In the genomic region with DNA sequence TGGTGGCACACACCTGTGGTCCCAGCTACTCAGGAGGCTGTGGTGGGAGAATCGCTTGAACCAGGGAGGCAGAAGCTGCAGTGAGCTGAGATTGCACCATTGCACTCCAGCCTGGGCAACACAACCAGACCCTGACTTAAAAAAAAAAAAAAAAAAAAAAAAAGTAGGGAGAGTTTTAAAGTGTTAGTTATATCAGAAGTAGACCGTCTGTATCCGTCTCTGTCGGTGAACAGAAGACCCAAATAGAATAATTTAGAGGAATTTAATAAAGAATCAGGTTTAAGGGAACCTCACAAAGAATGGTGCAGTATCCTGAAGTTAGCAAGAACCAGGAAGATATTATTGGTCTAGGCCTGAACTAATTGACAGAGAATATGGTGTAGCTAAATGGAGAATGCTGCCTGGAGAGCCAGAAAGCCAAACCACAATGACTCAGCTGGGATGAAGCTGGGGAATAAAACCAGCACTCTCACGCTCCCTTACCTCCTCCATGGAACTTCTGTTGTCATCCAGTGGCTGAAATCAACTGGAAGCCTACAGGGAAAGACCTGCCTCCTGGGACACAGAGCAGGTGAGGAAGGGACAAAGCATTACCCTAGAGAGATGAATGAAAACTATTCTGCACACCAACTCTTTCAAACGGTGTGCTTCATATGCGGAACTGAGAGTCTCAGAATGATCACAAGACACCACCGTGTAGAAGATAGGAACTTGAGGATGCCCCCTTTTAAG, we compare ENCODE assay signal across 9 cellular contexts. TPM values are rescaled to one million over a fixed set of nuclear protein-coding genes. Genes with fewer than 3 reads are reported as not detected.
DNase-seq lines count a peak whose midpoint lies in the region; ATAC-seq and TF ChIP-seq lines count a peak whose summit lies in the region.
"Had no signal": no experiment of that assay in that cellular context is flagged by ENCODE, and none has a peak within 500 bp of the region (broad histone marks: within the 10 kb centered on the region; RNA-seq: fewer than 3 reads in every experiment).

No MANE protein-coding gene starts in this region.

- peak overlapping the region in 1 of 8 donors; percentile 36 for H3K27ac Mint-ChIP-seq in CD8-positive, alpha-beta memory T cell

- in situ Hi-C loops in mammary epithelial cell (cut with MboI; ENCODE audit: low sequenced_read_pairs in 2 of 2): loop anchor here in 1 of 2 donors (10.0 kb wide), 1 partner anchor 320 kb away; no protein-coding TSS in a partner anchor

- H3K4me2 ChIP-seq in mammary epithelial cell (ENCODE audit: insufficient read depth, low read depth, low read length): no peak overlapping the region

- CTCF ChIA-PET in mammary epithelial cell (lab: Charles Lee; ENCODE audit: low non-redundant PET): no interaction called here
- CTCF ChIA-PET in CD8-positive, alpha-beta memory T cell (lab: Charles Lee): no interaction called here

- no peak overlapping the region for H3K4me3 Mint-ChIP-seq in CD8-positive, alpha-beta memory T cell

- no peaks in the 10 kb centered on the region for H3K9me3 ChIP-seq in mammary epithelial cell (replicated peaks; ENCODE audit: insufficient read depth, low read length)
- no peaks in the 10 kb centered on the region for H3K9me3 ChIP-seq in CD8-positive, alpha-beta memory T cell (ENCODE audit: low read length)
- H3K9me3 ChIP-seq: thoracic aorta had no signal

- no peaks in the 10 kb centered on the region for H4K20me1 ChIP-seq in mammary epithelial cell (ENCODE audit: insufficient read depth, low read length)

- 76% methylated on average over 7 of the region's 8 CpGs for WGBS in mammary epithelial cell (ENCODE audit: low coverage, missing lambda C conversion rate)

- H3K36me3 Mint-ChIP-seq in CD8-positive, alpha-beta memory T cell: no peaks in the 10 kb centered on the region

- H3K27me3 Mint-ChIP-seq in CD8-positive, alpha-beta memory T cell: peaks cover 5% of the 10 kb centered on the region in 2 donors

- H3K27ac ChIP-seq in mammary epithelial cell (ENCODE audit: insufficient read depth, low read depth, low read length): no peak overlapping the region
- H3K27ac ChIP-seq in CD8-positive, alpha-beta memory T cell (ENCODE audit: low read depth, low read length): no peak overlapping the region
- H3K27ac ChIP-seq: thoracic aorta had no signal

- ATAC-seq in GM21447 (IDR thresholded peaks at IDR 0.05; ENCODE audit: unreplicated experiment) (peak; percentile 90), HG02852 (IDR thresholded peaks at IDR 0.05; ENCODE audit: unreplicated experiment) (no peak)

- intact Hi-C loops in mammary epithelial cell (cut with micrococcal nuclease): no loop called here

- H3K4me1 Mint-ChIP-seq in CD8-positive, alpha-beta memory T cell: no peaks in the 10 kb centered on the region

- peaks cover 10% of the 10 kb centered on the region for H3K4me1 ChIP-seq in mammary epithelial cell (ENCODE audit: insufficient read depth, low read length)
- no peaks in the 10 kb centered on the region for H3K4me1 ChIP-seq in CD8-positive, alpha-beta memory T cell (ENCODE audit: insufficient read depth, low read length)

- no peaks in the 10 kb centered on the region for H3K27me3 ChIP-seq in mammary epithelial cell (ENCODE audit: insufficient read depth, low read length)
- no peaks in the 10 kb centered on the region for H3K27me3 ChIP-seq in CD8-positive, alpha-beta memory T cell (ENCODE audit: insufficient read depth, low read length, poor library complexity, severe bottlenecking)

- peak overlapping the region; percentile 43 for H2AFZ ChIP-seq in mammary epithelial cell (ENCODE audit: low read depth, low read length)

- no TSS peak for BruUV-seq in mammary epithelial cell (replicated peaks; lab: Mats Ljungman, UMichigan)

- H3K79me2 ChIP-seq in mammary epithelial cell (ENCODE audit: insufficient read depth, low read length): no peaks in the 10 kb centered on the region

- POLR2A ChIA-PET in CD8-positive, alpha-beta memory T cell (lab: Charles Lee): no interaction called here

- TF ChIP-seq CTCF in AG09309 (IDR thresholded peaks at IDR 0.05; ENCODE audit: control insufficient read depth, insufficient read depth, low read depth, low read length, missing control alignments) (no peak), mammary epithelial cell (conservative IDR thresholded peaks at IDR 0.05 in 1 of 2, IDR thresholded peaks at IDR 0.05 in 1 of 2; ENCODE audit: extremely low read depth in 1 of 2, insufficient read depth in 1 of 2, low read depth in 1 of 2, low read length in 2 of 2) (no peak)

- H3K9ac ChIP-seq in mammary epithelial cell (ENCODE audit: insufficient read depth, low read length): no peak overlapping the region

- H3K4me3 ChIP-seq in AG09309 (ENCODE audit: control insufficient read depth, low read depth, low read length): no peak overlapping the region
- H3K4me3 ChIP-seq in mammary epithelial cell (replicated peaks in 1 of 3; ENCODE audit: insufficient read depth in 1 of 3, low read depth in 2 of 3, low read length in 3 of 3): no peak overlapping the region
- H3K4me3 ChIP-seq in CD8-positive, alpha-beta memory T cell (ENCODE audit: low read length): no peak overlapping the region
- H3K4me3 ChIP-seq: thoracic aorta had no signal

- no peaks in the 10 kb centered on the region for H3K9me3 Mint-ChIP-seq in CD8-positive, alpha-beta memory T cell

- dilution Hi-C loops in mammary epithelial cell (cut with HindIII; ENCODE audit: low sequenced_read_pairs): loop anchor here (25.0 kb wide), 1 partner anchor 302 kb away; a partner anchor contains a TSS

- DNase-seq in AG09309 (ENCODE audit: low read depth) (peak; percentile 89), HT1080 (ENCODE audit: low read depth) (peak; percentile 92), mammary epithelial cell (peak; percentile 88), NK-92 (lab: John Stamatoyannopoulos, UW; ENCODE audit: unreplicated experiment) (no peak)
- no peak for DNase-seq in CD8-positive, alpha-beta memory T cell
- DNase-seq in activated CD4-positive, alpha-beta T cell treated with anti-CD3 and anti-CD28 coated beads for 4 hours: no peak

- no peaks in the 10 kb centered on the region for H3K36me3 ChIP-seq in mammary epithelial cell (ENCODE audit: insufficient read depth, low read length)
- no peaks in the 10 kb centered on the region for H3K36me3 ChIP-seq in CD8-positive, alpha-beta memory T cell (ENCODE audit: insufficient read depth, low read length)
- H3K36me3 ChIP-seq: thoracic aorta had no signal

RNA-seq across cellular contexts. Expression of a gene that starts 39.1 kb away (rescaled TPM):
- total RNA-seq in HT1080 (2014; rRNA removed; shearing (Covaris generic)): 5.5 and 7.8 TPM in 2 replicates
- polyA plus RNA-seq in HT1080 (2015; cell fraction: cytosol; rRNA removed): 4.8 and 6.1 TPM in 2 replicates
- 3.6 and 6.5 TPM in 2 replicates for polyA plus RNA-seq in HT1080 (2015; cell fraction: nucleus; rRNA removed)
- total RNA-seq in mammary epithelial cell: 10 to 100 TPM in 1 of 2 donors, 1 to 10 TPM in 1; 6.4 to 15.0 TPM
- polyA plus RNA-seq in mammary epithelial cell: 2.1 TPM
- polyA minus RNA-seq in mammary epithelial cell: 22.1 TPM
- total RNA-seq in CD8-positive, alpha-beta memory T cell: 1 to 10 TPM; 6.9 to 7.2 TPM
- 4.4 TPM for polyA plus RNA-seq in CD8-positive, alpha-beta memory T cell

RNA-seq across cellular contexts. Expression of a gene that starts 59.9 kb away (rescaled TPM):
- not detected in 2 replicates for total RNA-seq in HT1080 (2014; rRNA removed; shearing (Covaris generic))
- polyA plus RNA-seq in HT1080 (2015; cell fraction: cytosol; rRNA removed): not detected in 2 replicates
- polyA plus RNA-seq in HT1080 (2015; cell fraction: nucleus; rRNA removed): not detected in 2 replicates
- not detected for total RNA-seq in mammary epithelial cell
- polyA plus RNA-seq in mammary epithelial cell: not detected
- polyA minus RNA-seq in mammary epithelial cell: not detected
- not detected for total RNA-seq in CD8-positive, alpha-beta memory T cell
- not detected for polyA plus RNA-seq in CD8-positive, alpha-beta memory T cell
- total RNA-seq: thoracic aorta had no signal

Comparison
In these comparisons a context has a peak if more than half of its experiments do, and no peak if none do; other contexts are left out.
1. DNase-seq: peak in AG09309 (single experiment), HT1080 (single experiment) and mammary epithelial cell (single experiment); none in CD8-positive, alpha-beta memory T cell (0 of 5), NK-92 (single experiment) and activated CD4-positive, alpha-beta T cell treated with anti-CD3 and anti-CD28 coated beads for 4 hours (0 of 2).